ENCODE assay signal across 8 cellular contexts in genomic region chr1:108746382-108747127, GRCh38. TPM values are rescaled to one million over a fixed set of nuclear protein-coding genes. Genes with fewer than 3 reads are reported as not detected.
DNase-seq lines count a peak whose midpoint lies in the region; TF ChIP-seq lines count a peak whose summit lies in the region.

A gene with protein sequence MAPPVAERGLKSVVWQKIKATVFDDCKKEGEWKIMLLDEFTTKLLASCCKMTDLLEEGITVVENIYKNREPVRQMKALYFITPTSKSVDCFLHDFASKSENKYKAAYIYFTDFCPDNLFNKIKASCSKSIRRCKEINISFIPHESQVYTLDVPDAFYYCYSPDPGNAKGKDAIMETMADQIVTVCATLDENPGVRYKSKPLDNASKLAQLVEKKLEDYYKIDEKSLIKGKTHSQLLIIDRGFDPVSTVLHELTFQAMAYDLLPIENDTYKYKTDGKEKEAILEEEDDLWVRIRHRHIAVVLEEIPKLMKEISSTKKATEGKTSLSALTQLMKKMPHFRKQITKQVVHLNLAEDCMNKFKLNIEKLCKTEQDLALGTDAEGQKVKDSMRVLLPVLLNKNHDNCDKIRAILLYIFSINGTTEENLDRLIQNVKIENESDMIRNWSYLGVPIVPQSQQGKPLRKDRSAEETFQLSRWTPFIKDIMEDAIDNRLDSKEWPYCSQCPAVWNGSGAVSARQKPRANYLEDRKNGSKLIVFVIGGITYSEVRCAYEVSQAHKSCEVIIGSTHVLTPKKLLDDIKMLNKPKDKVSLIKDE (plus strand): TSS chr1:108746674. CDS start chr1:108746738, 64 bp downstream.

- peak within 1 kb of the TSS; percentile 71 for H3K9ac ChIP-seq in SK-N-MC (ENCODE audit: insufficient read length)

- H3K4me3 ChIP-seq in GM06990 (replicated peaks; ENCODE audit: low read depth, low read length) (peak within 1 kb of the TSS; percentile 93), HFF-Myc (replicated peaks; ENCODE audit: low read depth, low read length) (peak within 1 kb of the TSS; percentile 85), SK-N-MC (peak within 1 kb of the TSS; percentile 81), testis (peak within 1 kb of the TSS; percentile 78 to 88)

- intact Hi-C loops in testis (cut with DNase I; ENCODE audit: low total_unique reads): no loop called here

- WGBS in testis, 2 donors: 0 to 1% methylated on average over 44 to 66 of the region's 71 CpGs

- peak; percentile 97 for DNase-seq in GM06990 (ENCODE audit: extremely low read depth, insufficient read length)
- peak; percentile 94 for DNase-seq in HFF-Myc (ENCODE audit: extremely low read depth, low read depth)
- peak; percentile 98 for DNase-seq in NAMALWA (ENCODE audit: low spot score)
- DNase-seq in SK-N-MC (ENCODE audit: low read depth, low spot score): peak; percentile 92
- peak; percentile 100 for DNase-seq in activated naive CD4-positive, alpha-beta T cell treated with anti-CD3 and anti-CD28 coated beads, Interleukin-2, amount 50 U/mL, for 16 hours
- peak; percentile 98 for DNase-seq in germinal center (ENCODE audit: low spot score)
- DNase-seq in occipital lobe (lab: John Stamatoyannopoulos, UW): peak; percentile 96
- peak; percentile 98 for DNase-seq in testis

- H3K36me3 ChIP-seq in GM06990 (ENCODE audit: control insufficient read depth, insufficient read depth, low read length): no peaks in the 10 kb centered on the region; the same call in 1 of the 2 replicates
- no peaks in the 10 kb centered on the region for H3K36me3 ChIP-seq in SK-N-MC (ENCODE audit: insufficient read depth, low read length)
- H3K36me3 ChIP-seq in testis (ENCODE audit: low read depth, missing control alignments): no peaks in the 10 kb centered on the region

- peak within 1 kb of the TSS; percentile 57 for H3K27ac ChIP-seq in SK-N-MC
- H3K27ac ChIP-seq in testis: peak within 1 kb of the TSS; percentile 86 to 98

- TF ChIP-seq CTCF in GM06990 (IDR thresholded peaks at IDR 0.05; ENCODE audit: insufficient read depth, low read length, poor library complexity, severe bottlenecking) (peak; percentile 99), HFF-Myc (IDR thresholded peaks at IDR 0.05; ENCODE audit: low read depth, low read length, missing control alignments) (peak; percentile 97), testis (IDR thresholded peaks at IDR 0.05) (peak; percentile 92 to 98 (median 94))

- H3K4me1 ChIP-seq in testis: peaks cover 4% of the 10 kb centered on the region

- H3K27me3 ChIP-seq in GM06990 (replicated peaks; ENCODE audit: control insufficient read depth, insufficient read depth, low read length) (no peaks in the 10 kb centered on the region), testis (no peaks in the 10 kb centered on the region)

- peak; percentile 98 for TF ChIP-seq POLR2A in testis (IDR thresholded peaks at IDR 0.05)

- H3K9me3 ChIP-seq in SK-N-MC (ENCODE audit: low read depth, low read length) (no peaks in the 10 kb centered on the region), testis (no peaks in the 10 kb centered on the region)

RNA-seq across cellular contexts. Expression of the gene that starts here (rescaled TPM):
- 40.7 TPM for total RNA-seq in occipital lobe
- 10 to 100 TPM; 59.6 to 71.8 TPM for total RNA-seq in testis
- polyA plus RNA-seq in testis (ENCODE audit: insufficient read depth, low read depth, low replicate concordance): 22.7 TPM

Comparison
In these comparisons a context has a peak if more than half of its experiments do, and no peak if none do; other contexts are left out.
1. Peak in every context shown above with its lines: DNase-seq, H3K4me3 ChIP-seq and H3K27ac ChIP-seq.